ENCODE assay signal across 8 cellular contexts in the genomic region with DNA sequence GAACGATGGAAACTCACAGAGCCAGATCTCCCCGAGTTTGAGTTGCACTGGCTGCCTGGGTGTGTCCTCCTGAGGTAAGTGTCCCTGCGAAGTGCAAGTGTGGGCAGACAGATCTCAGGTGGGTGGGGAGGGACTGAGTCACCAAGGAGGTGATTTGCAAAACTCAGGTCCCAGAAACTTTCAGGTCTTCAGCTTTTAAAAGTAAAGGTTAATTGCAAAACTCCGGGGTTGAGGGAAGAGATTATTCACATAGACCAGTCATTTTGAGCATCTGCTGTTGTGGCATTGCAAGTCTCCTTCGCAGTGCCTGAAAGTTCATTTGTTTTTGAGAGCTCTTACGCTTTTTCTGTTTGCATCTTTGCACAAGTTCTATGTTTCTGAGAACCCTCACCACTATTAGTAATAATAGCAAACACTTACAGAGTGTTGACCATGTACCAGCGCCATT. TPM values are rescaled to one million over a fixed set of nuclear protein-coding genes. Genes with fewer than 3 reads are reported as not detected.
DNase-seq lines count a peak whose midpoint lies in the region; ATAC-seq and TF ChIP-seq lines count a peak whose summit lies in the region.

No MANE protein-coding gene starts in this region.

- peaks cover 88% of the 10 kb centered on the region for H3K4me1 ChIP-seq in CD8-positive, alpha-beta T cell (ENCODE audit: insufficient read depth, low read length)
- H3K4me1 ChIP-seq in tibial nerve: peaks cover 0 to 54% (median 35%) of the 10 kb centered on the region in 4 donors

- no peaks in the 10 kb centered on the region for H3K27me3 Mint-ChIP-seq in CD8-positive, alpha-beta T cell (ENCODE audit: low read depth)
- H3K27me3 Mint-ChIP-seq in activated CD4-positive, alpha-beta T cell treated with anti-CD3 and anti-CD28 coated beads, Interleukin-2, amount 10 ng/mL, durations not matched to agents 24 days and 14 days: no peaks in the 10 kb centered on the region
- peaks cover 7 to 11% (median 7%) of the 10 kb centered on the region in 3 donors for H3K27me3 Mint-ChIP-seq in immature natural killer cell (ENCODE audit: low read depth in 3 of 3)

- H3K27ac ChIP-seq in CD8-positive, alpha-beta T cell (ENCODE audit: low read depth, low read length): peak overlapping the region; percentile 54
- H3K27ac ChIP-seq in tibial nerve: no peak overlapping the region

- H3K27ac Mint-ChIP-seq in CD8-positive, alpha-beta T cell: peak overlapping the region; percentile 98
- peak overlapping the region; percentile 96 for H3K27ac Mint-ChIP-seq in activated CD4-positive, alpha-beta T cell treated with anti-CD3 and anti-CD28 coated beads, Interleukin-2, amount 10 ng/mL, durations not matched to agents 24 days and 14 days
- peak overlapping the region; percentile 86 to 98 (median 90) for H3K27ac Mint-ChIP-seq in immature natural killer cell

- TF ChIP-seq POLR2A in tibial nerve (IDR thresholded peaks at IDR 0.05): no peak

- H3K36me3 Mint-ChIP-seq in CD8-positive, alpha-beta T cell: peaks cover 77% of the 10 kb centered on the region
- peaks cover 94% of the 10 kb centered on the region for H3K36me3 Mint-ChIP-seq in activated CD4-positive, alpha-beta T cell treated with anti-CD3 and anti-CD28 coated beads, Interleukin-2, amount 10 ng/mL, durations not matched to agents 24 days and 14 days (ENCODE audit: low read depth)
- H3K36me3 Mint-ChIP-seq in immature natural killer cell: peaks cover 4 to 19% (median 17%) of the 10 kb centered on the region in 3 donors

- TF ChIP-seq EP300 in tibial nerve (IDR thresholded peaks at IDR 0.05): no peak

- H3K4me1 Mint-ChIP-seq in CD8-positive, alpha-beta T cell (ENCODE audit: low read depth): peaks cover 93% of the 10 kb centered on the region
- peaks cover 82% of the 10 kb centered on the region for H3K4me1 Mint-ChIP-seq in activated CD4-positive, alpha-beta T cell treated with anti-CD3 and anti-CD28 coated beads, Interleukin-2, amount 10 ng/mL, durations not matched to agents 24 days and 14 days
- peaks cover 94 to 98% of the 10 kb centered on the region in 2 donors for H3K4me1 Mint-ChIP-seq in immature natural killer cell

- H3K9me3 Mint-ChIP-seq in CD8-positive, alpha-beta T cell: peaks cover 2% of the 10 kb centered on the region
- peaks cover 14% of the 10 kb centered on the region for H3K9me3 Mint-ChIP-seq in activated CD4-positive, alpha-beta T cell treated with anti-CD3 and anti-CD28 coated beads, Interleukin-2, amount 10 ng/mL, durations not matched to agents 24 days and 14 days
- H3K9me3 Mint-ChIP-seq in immature natural killer cell: no peaks in the 10 kb centered on the region

- ATAC-seq in CD8-positive, alpha-beta T cell: peak; percentile 25
- ATAC-seq in HG02763 (IDR thresholded peaks at IDR 0.05; ENCODE audit: unreplicated experiment) (peak; percentile 32), GM18909 (IDR thresholded peaks at IDR 0.05; ENCODE audit: poor library complexity, unreplicated experiment) (no peak)

- CTCF ChIA-PET in CD8-positive, alpha-beta T cell (lab: Charles Lee): interaction anchor here (1.6 to 10.9 kb wide), 5 partner anchors 14 to 246 kb away, joined by 6 to 92 read pairs (median 7); no protein-coding TSS in a partner anchor

- peak in 5 of 7 experiments; percentile 40 to 76 (median 67) for DNase-seq in CD8-positive, alpha-beta T cell
- peak; percentile 88 for DNase-seq in activated CD4-positive, alpha-beta T cell treated with anti-CD3 and anti-CD28 coated beads, Interleukin-2, amount 10 ng/mL, durations not matched to agents 24 days and 14 days
- DNase-seq in immature natural killer cell (no peak), NCI-H774 (lab: John Stamatoyannopoulos, UW) (no peak), tibial nerve (ENCODE audit: low spot score in 2 of 2) (no peak), NCI-H82 treated with DMSO at 0.1 percent for 48 hours (lab: John Stamatoyannopoulos, UW; ENCODE audit: unreplicated experiment) (no peak)

- peak overlapping the region; percentile 79 for H3K4me3 Mint-ChIP-seq in CD8-positive, alpha-beta T cell
- peak overlapping the region; percentile 87 for H3K4me3 Mint-ChIP-seq in activated CD4-positive, alpha-beta T cell treated with anti-CD3 and anti-CD28 coated beads, Interleukin-2, amount 10 ng/mL, durations not matched to agents 24 days and 14 days
- H3K4me3 Mint-ChIP-seq in immature natural killer cell: peak overlapping the region; percentile 43 to 95 (median 71)

- H3K9me3 ChIP-seq in CD8-positive, alpha-beta T cell (ENCODE audit: low read length): no peaks in the 10 kb centered on the region
- no peaks in the 10 kb centered on the region for H3K9me3 ChIP-seq in tibial nerve

- H3K27me3 ChIP-seq in CD8-positive, alpha-beta T cell (ENCODE audit: insufficient read depth, low read length): no peaks in the 10 kb centered on the region
- no peaks in the 10 kb centered on the region for H3K27me3 ChIP-seq in tibial nerve

- POLR2A ChIA-PET in CD8-positive, alpha-beta T cell (lab: Charles Lee): interaction anchor here (0.6 to 2.6 kb wide), 7 partner anchors 13 to 219 kb away, joined by 3 to 8 read pairs (median 5); no protein-coding TSS in a partner anchor

- peaks cover 7% of the 10 kb centered on the region for H3K36me3 ChIP-seq in CD8-positive, alpha-beta T cell (ENCODE audit: insufficient read depth, low read length)
- H3K36me3 ChIP-seq in tibial nerve: peaks cover 0 to 9% (median 0%) of the 10 kb centered on the region in 3 donors

- no peak for TF ChIP-seq CTCF in CD8-positive, alpha-beta T cell (IDR thresholded peaks at IDR 0.05)
- TF ChIP-seq CTCF in tibial nerve (IDR thresholded peaks at IDR 0.05): no peak

- H3K4me3 ChIP-seq in CD8-positive, alpha-beta T cell (ENCODE audit: low read depth, low read length): no peak overlapping the region
- H3K4me3 ChIP-seq in tibial nerve: no peak overlapping the region

- 87 to 90% methylated on average over 7 of the region's 7 CpGs for WGBS in tibial nerve, 2 donors

- intact Hi-C loops in CD8-positive, alpha-beta T cell (cut with DNase I, micrococcal nuclease): loop anchor here in 1 of 2 experiments (1.0 kb wide), 1 partner anchor 8 kb away; no protein-coding TSS in a partner anchor
- intact Hi-C loops in activated CD4-positive, alpha-beta T cell treated with anti-CD3 and anti-CD28 coated beads, Interleukin-2, amount 10 ng/mL, durations not matched to agents 24 days and 14 days (cut with micrococcal nuclease): loop anchor here (1.0 to 10.0 kb wide), 12 partner anchors 20 to 1209 kb away; partner anchors contain the start of genes APIP and PDHX

RNA-seq across cellular contexts. Expression of gene CD44, which starts 7.1 kb away (rescaled TPM):
- total RNA-seq in CD8-positive, alpha-beta T cell: 1,000 to 10,000 TPM; 1,070 to 1,104 TPM
- 488 and 489 TPM in 2 replicates for total RNA-seq in activated CD4-positive, alpha-beta T cell treated with anti-CD3 and anti-CD28 coated beads, Interleukin-2, amount 10 ng/mL, durations not matched to agents 24 days and 14 days
- polyA plus RNA-seq in immature natural killer cell: 100 to 1,000 TPM; 213 to 247 (median 216) TPM
- 100 to 1,000 TPM in 1 of 4 donors, 10 to 100 TPM in 3; 67.1 to 180 (median 84.8) TPM for total RNA-seq in tibial nerve

Comparison
In these comparisons a context has a peak if more than half of its experiments do, and no peak if none do; other contexts are left out.
1. DNase-seq: peak in CD8-positive, alpha-beta T cell (5 of 7) and activated CD4-positive, alpha-beta T cell treated with anti-CD3 and anti-CD28 coated beads, Interleukin-2, amount 10 ng/mL, durations not matched to agents 24 days and 14 days (single experiment); none in immature natural killer cell (0 of 3), NCI-H774 (single experiment), tibial nerve (0 of 2) and NCI-H82 treated with DMSO at 0.1 percent for 48 hours (single experiment).
2. Peak in every context shown above with its lines, with median percentiles within 50 percentile points of each other: H3K27ac Mint-ChIP-seq and H3K4me3 Mint-ChIP-seq.